Comparison of ENCODE assay signal across 8 cellular contexts in the genomic region with DNA sequence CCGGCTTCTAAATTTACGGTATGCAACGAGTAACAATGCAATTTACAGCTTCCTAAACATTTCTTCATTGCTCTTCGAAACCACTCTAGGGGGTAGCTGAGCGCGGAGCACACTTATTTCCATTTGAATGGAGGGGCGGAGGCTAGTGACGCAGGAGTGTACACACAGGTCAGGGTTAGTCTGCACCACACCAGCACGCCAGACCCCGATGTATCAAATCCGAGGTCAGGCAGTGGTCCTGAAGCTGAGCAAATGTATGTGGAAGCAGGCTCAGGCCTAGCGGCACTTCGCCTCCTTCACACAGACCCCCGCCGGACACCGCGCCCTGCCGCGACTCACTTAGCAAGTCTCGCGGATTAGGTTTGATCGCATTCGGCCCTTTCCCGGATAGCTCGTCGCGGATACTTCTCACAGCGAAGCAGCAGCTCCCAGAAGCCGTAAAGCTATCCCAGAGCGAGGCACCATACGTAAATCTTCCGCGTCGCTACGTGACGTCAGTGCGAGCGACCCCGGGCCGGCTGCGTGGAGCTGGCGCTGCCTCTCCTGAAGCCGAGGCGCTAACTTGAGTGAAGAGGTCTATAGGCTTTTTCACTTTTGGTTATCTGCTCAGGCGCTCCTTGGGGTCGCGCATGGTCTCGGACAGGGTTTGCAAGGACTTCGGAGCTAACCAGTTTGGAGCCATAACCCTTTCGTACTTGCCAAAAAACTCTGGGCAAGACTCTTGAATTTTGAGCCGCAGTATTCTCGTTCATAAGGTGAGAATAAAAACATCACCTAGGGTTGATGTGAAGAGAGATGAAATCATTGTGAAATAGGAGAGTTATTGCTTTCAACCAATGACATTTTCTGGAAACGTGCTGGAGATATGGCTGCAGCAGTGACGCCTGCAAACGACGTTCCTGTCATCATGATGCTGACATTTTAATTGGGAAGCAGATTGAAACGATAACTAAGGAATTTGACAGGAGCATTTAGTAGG. TPM values are rescaled to one million over a fixed set of nuclear protein-coding genes. Genes with fewer than 3 reads are reported as not detected.
DNase-seq lines count a peak whose midpoint lies in the region; ATAC-seq and TF ChIP-seq lines count a peak whose summit lies in the region.

A gene with protein sequence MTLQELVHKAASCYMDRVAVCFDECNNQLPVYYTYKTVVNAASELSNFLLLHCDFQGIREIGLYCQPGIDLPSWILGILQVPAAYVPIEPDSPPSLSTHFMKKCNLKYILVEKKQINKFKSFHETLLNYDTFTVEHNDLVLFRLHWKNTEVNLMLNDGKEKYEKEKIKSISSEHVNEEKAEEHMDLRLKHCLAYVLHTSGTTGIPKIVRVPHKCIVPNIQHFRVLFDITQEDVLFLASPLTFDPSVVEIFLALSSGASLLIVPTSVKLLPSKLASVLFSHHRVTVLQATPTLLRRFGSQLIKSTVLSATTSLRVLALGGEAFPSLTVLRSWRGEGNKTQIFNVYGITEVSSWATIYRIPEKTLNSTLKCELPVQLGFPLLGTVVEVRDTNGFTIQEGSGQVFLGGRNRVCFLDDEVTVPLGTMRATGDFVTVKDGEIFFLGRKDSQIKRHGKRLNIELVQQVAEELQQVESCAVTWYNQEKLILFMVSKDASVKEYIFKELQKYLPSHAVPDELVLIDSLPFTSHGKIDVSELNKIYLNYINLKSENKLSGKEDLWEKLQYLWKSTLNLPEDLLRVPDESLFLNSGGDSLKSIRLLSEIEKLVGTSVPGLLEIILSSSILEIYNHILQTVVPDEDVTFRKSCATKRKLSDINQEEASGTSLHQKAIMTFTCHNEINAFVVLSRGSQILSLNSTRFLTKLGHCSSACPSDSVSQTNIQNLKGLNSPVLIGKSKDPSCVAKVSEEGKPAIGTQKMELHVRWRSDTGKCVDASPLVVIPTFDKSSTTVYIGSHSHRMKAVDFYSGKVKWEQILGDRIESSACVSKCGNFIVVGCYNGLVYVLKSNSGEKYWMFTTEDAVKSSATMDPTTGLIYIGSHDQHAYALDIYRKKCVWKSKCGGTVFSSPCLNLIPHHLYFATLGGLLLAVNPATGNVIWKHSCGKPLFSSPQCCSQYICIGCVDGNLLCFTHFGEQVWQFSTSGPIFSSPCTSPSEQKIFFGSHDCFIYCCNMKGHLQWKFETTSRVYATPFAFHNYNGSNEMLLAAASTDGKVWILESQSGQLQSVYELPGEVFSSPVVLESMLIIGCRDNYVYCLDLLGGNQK (minus strand): TSS at position 469 of the 979 bp plus-strand sequence. CDS start 3,192 bp downstream, outside the sequence.

- intact Hi-C loops in A673 (cut with micrococcal nuclease; ENCODE audit: unreplicated experiment) (no loop called here), breast epithelium (cut with DNase I; ENCODE audit: low total_unique reads) (no loop called here)

- TF ChIP-seq CTCF in A673 (conservative IDR thresholded peaks at IDR 0.05; ENCODE audit: low read depth, low read length), result no peak
- no peak for TF ChIP-seq CTCF in VCaP (conservative IDR thresholded peaks at IDR 0.05)
- TF ChIP-seq CTCF in breast epithelium (IDR thresholded peaks at IDR 0.05), result no peak

- no peaks in the 10 kb centered on the region for H3K9me3 ChIP-seq in A673 (ENCODE audit: low read depth, low read length, poor library complexity, severe bottlenecking)
- no peaks in the 10 kb centered on the region for H3K9me3 ChIP-seq in breast epithelium
- H3K9me3 ChIP-seq in iPS-20b (ENCODE audit: insufficient read depth, low read depth, low read length), result no peaks in the 10 kb centered on the region

- CTCF ChIA-PET in A673 (lab: Charles Lee), result no interaction called here

- peak; percentile 92 for ATAC-seq in GM18868 (IDR thresholded peaks at IDR 0.05; ENCODE audit: unreplicated experiment)
- ATAC-seq in HG03108 (IDR thresholded peaks at IDR 0.05; ENCODE audit: unreplicated experiment), result peak; percentile 93

- no peaks in the 10 kb centered on the region for H3K4me1 ChIP-seq in A673 (ENCODE audit: insufficient read depth, low read length, poor library complexity, severe bottlenecking)
- H3K4me1 ChIP-seq in breast epithelium, result peaks cover 0 to 3% of the 10 kb centered on the region in 2 donors
- peaks cover 4% of the 10 kb centered on the region; the same call in 1 of the 2 replicates for H3K4me1 ChIP-seq in iPS-20b (ENCODE audit: insufficient read depth, low read length)

- peak; percentile 85 for TF ChIP-seq POLR2A in breast epithelium (IDR thresholded peaks at IDR 0.05)

- POLR2A ChIA-PET in A673 (lab: Charles Lee; ENCODE audit: low non-redundant PET), result interaction anchor here (0.6 kb wide), 3 partner anchors 11 to 37 kb away, joined by 3 to 4 read pairs (median 4); no protein-coding TSS in a partner anchor

- H3K36me3 ChIP-seq in A673 (ENCODE audit: insufficient read depth, low read length, poor library complexity, severe bottlenecking) (no peaks in the 10 kb centered on the region), breast epithelium (no peaks in the 10 kb centered on the region), iPS-20b (ENCODE audit: insufficient read depth, low read depth, low read length) (peaks cover 7% of the 10 kb centered on the region; the same call in 1 of the 2 replicates)

- H3K27ac ChIP-seq in A673 (ENCODE audit: low read depth, low read length, poor library complexity, severe bottlenecking) (peak within 1 kb of the TSS; percentile 95), VCaP (peak within 1 kb of the TSS; percentile 88), breast epithelium (peak within 1 kb of the TSS; percentile 97 to 99), iPS-20b (ENCODE audit: low read length) (peak within 1 kb of the TSS; percentile 95), skin epidermis (peak within 1 kb of the TSS; percentile 23 to 98 (median 92))

- peak within 1 kb of the TSS; percentile 92 for H3K9ac ChIP-seq in iPS-20b (ENCODE audit: low read depth, low read length)

- DNase-seq in A673 (ENCODE audit: low spot score), result peak; percentile 92
- peak; percentile 77 for DNase-seq in NCI-H2196 (lab: John Stamatoyannopoulos, UW; ENCODE audit: unreplicated experiment)
- DNase-seq in breast epithelium (ENCODE audit: low spot score in 2 of 2), result peak; percentile 86 to 91

- peak within 1 kb of the TSS; percentile 77 for H3K4me3 ChIP-seq in A673 (ENCODE audit: low read depth, low read length, poor library complexity, severe bottlenecking)
- peak within 1 kb of the TSS; percentile 70 to 88 (median 81) for H3K4me3 ChIP-seq in breast epithelium
- H3K4me3 ChIP-seq in iPS-20b (ENCODE audit: low read length), result peak within 1 kb of the TSS; percentile 100
- H3K4me3 ChIP-seq in skin epidermis, result peak within 1 kb of the TSS; percentile 55 to 84 (median 71)

- H3K27me3 ChIP-seq in A673 (replicated peaks; ENCODE audit: insufficient read depth, low read depth, low read length, poor library complexity) (no peaks in the 10 kb centered on the region), breast epithelium (no peaks in the 10 kb centered on the region), iPS-20b (ENCODE audit: insufficient read depth, low read length) (no peaks in the 10 kb centered on the region)

- BruUV-seq in A673 (replicated peaks; lab: Mats Ljungman, UMichigan), result TSS peak; percentile 88

RNA-seq across cellular contexts. Expression of the gene that starts here (rescaled TPM):
- total RNA-seq in A673 (2021) (3.8 and 5.2 TPM in 2 replicates), breast epithelium (10 to 100 TPM; 10.4 to 18.3 (median 13.1) TPM)

Comparison
In these comparisons a context has a peak if more than half of its experiments do, and no peak if none do; other contexts are left out.
1. Peak in every context shown above with its lines: DNase-seq, ATAC-seq, H3K4me3 ChIP-seq and H3K27ac ChIP-seq.